Comparison of ENCODE assay signal across 10 cellular contexts in the genomic region with DNA sequence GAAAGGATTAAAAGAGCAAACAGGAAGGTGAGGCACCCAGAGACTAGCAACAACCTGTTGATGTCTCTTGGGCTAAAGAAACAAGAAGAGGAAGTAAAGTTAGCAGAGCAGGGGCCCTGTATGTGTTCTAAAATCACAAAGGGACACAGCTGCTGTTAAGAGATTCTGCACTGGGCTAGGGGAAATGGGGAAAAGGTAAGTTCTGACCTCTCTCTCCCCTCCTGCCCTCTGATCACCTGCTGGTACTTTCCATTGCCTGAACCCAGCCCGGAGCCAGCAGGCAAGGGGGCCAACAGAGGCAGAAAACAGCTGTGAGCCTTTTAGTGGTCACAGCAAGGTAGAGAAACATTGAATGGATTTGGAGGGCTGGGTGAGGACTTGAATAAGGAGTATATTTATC.
DNase-seq lines count a peak whose midpoint lies in the region; ATAC-seq lines count a peak whose summit lies in the region.
"Had no signal": no experiment of that assay in that cellular context is flagged by ENCODE, and none has a peak within 500 bp of the region (broad histone marks: within the 10 kb centered on the region; RNA-seq: fewer than 3 reads in every experiment).

No MANE protein-coding gene starts in this region.

- ATAC-seq in GM18907 (IDR thresholded peaks at IDR 0.05; ENCODE audit: unreplicated experiment) (peak; percentile 73), GM21825 (IDR thresholded peaks at IDR 0.05; ENCODE audit: unreplicated experiment) (peak; percentile 74), HG03457 (IDR thresholded peaks at IDR 0.05; ENCODE audit: unreplicated experiment) (peak; percentile 55)

- DNase-seq in germinal center (ENCODE audit: low spot score) = peak; percentile 56
- DNase-seq in islet precursor cell = no peak
- no peak for DNase-seq in NCI-H2227 (lab: John Stamatoyannopoulos, UW; ENCODE audit: unreplicated experiment)
- DNase-seq in AG20443 (ENCODE audit: low spot score) = no peak
- no peak for DNase-seq in HUDEP-2 (lab: John Stamatoyannopoulos, UW; ENCODE audit: unreplicated experiment in 76 of 76)
- DNase-seq: GDM1, ovary had no signal
